ENCODE assay signal across 18 cellular contexts in genomic region chr1:176954242-176954641, GRCh38.
A peak's percentile ranks its signal among the peaks of the same experiment; 100 is the strongest.
DNase-seq lines count a peak whose midpoint lies in the region; ATAC-seq and TF ChIP-seq lines count a peak whose summit lies in the region.
"Had no signal": no experiment of that assay in that cellular context is flagged by ENCODE, and none has a peak within 500 bp of the region (broad histone marks: within the 10 kb centered on the region; RNA-seq: fewer than 3 reads in every experiment).

No MANE protein-coding gene starts in this region.

- no peak for ATAC-seq in HG03039 (IDR thresholded peaks at IDR 0.05; ENCODE audit: unreplicated experiment)
- ATAC-seq: effector memory CD8-positive, alpha-beta T cell; upper lobe of right lung had no signal

- H3K36me3 ChIP-seq in A673 (ENCODE audit: insufficient read depth, low read length, poor library complexity, severe bottlenecking): no peaks in the 10 kb centered on the region
- H3K36me3 ChIP-seq in OCI-LY7 (ENCODE audit: insufficient read depth, low read length): no peaks in the 10 kb centered on the region
- H3K36me3 ChIP-seq in thyroid gland: no peaks in the 10 kb centered on the region
- H3K36me3 ChIP-seq: SJCRH30, upper lobe of right lung had no signal

- BruUV-seq in A673 (replicated peaks; lab: Mats Ljungman, UMichigan): no TSS peak
- no TSS peak for BruUV-seq in OCI-LY7 (replicated peaks; lab: Mats Ljungman, UMichigan)

- H3K79me2 ChIP-seq in OCI-LY7 (ENCODE audit: insufficient read depth, low read depth, low read length): no peaks in the 10 kb centered on the region

- TF ChIP-seq POLR2A in thyroid gland (IDR thresholded peaks at IDR 0.05): no peak

- no peaks in the 10 kb centered on the region for H3K9me2 ChIP-seq in OCI-LY7 (ENCODE audit: insufficient read depth, low read length)

- TF ChIP-seq CTCF in A673 (conservative IDR thresholded peaks at IDR 0.05; ENCODE audit: low read depth, low read length): peak; percentile 57
- TF ChIP-seq CTCF in GM12874 (IDR thresholded peaks at IDR 0.05; ENCODE audit: insufficient read depth, low read depth, low read length): peak; percentile 27; the same call in 1 of the 2 replicates
- peak; percentile 46 for TF ChIP-seq CTCF in OCI-LY7 (conservative IDR thresholded peaks at IDR 0.05; ENCODE audit: low read length)
- peak; percentile 11 for TF ChIP-seq CTCF in fibroblast of pulmonary artery (IDR thresholded peaks at IDR 0.05; ENCODE audit: low read length, missing control alignments)
- TF ChIP-seq CTCF in thyroid gland (IDR thresholded peaks at IDR 0.05): no peak

- peaks cover 35% of the 10 kb centered on the region for H3K4me1 ChIP-seq in A673 (ENCODE audit: insufficient read depth, low read length, poor library complexity, severe bottlenecking)
- H3K4me1 ChIP-seq in OCI-LY7 (ENCODE audit: insufficient read depth, low read length, poor library complexity, severe bottlenecking): no peaks in the 10 kb centered on the region
- H3K4me1 ChIP-seq in thyroid gland: no peaks in the 10 kb centered on the region
- H3K4me1 ChIP-seq: SJCRH30, upper lobe of right lung had no signal

- intact Hi-C loops in A673 (cut with micrococcal nuclease; ENCODE audit: unreplicated experiment) (no loop called here), OCI-LY7 (cut with micrococcal nuclease; ENCODE audit: unreplicated experiment) (no loop called here), thyroid gland (cut with DNase I) (no loop called here)

- H2AFZ ChIP-seq in OCI-LY7 (ENCODE audit: low read length): no peak overlapping the region

- H3K27me3 ChIP-seq in A673 (replicated peaks; ENCODE audit: insufficient read depth, low read depth, low read length, poor library complexity) (no peaks in the 10 kb centered on the region), thyroid gland (no peaks in the 10 kb centered on the region)
- H3K27me3 ChIP-seq: SJCRH30, upper lobe of right lung had no signal

- CTCF ChIA-PET in A673 (lab: Charles Lee) (interaction anchor here (0.8 kb wide), 1 partner anchor 10 kb away, joined by 4 read pairs; no protein-coding TSS in a partner anchor), OCI-LY7 (lab: Charles Lee; ENCODE audit: unreplicated experiment) (no interaction called here)

- POLR2A ChIA-PET in A673 (lab: Charles Lee; ENCODE audit: low non-redundant PET): no interaction called here
- POLR2A ChIA-PET in OCI-LY7 (lab: Charles Lee): no interaction called here

- DNase-seq in A673 (ENCODE audit: low spot score) (peak; percentile 64), OCI-LY7 (ENCODE audit: low spot score) (no peak), fibroblast of pulmonary artery (ENCODE audit: low read depth) (peak; percentile 4), substantia nigra (lab: John Stamatoyannopoulos, UW) (no peak), thyroid gland (no peak), SHP77 treated with DMSO at 0.1 percent for 48 hours (lab: John Stamatoyannopoulos, UW) (no peak)
- DNase-seq: activated effector memory CD4-positive, alpha-beta T cell treated with Interleukin-2 at 50 U/mL for 16 hours; AML-193; effector memory CD8-positive, alpha-beta T cell; EL; H7; head of caudate nucleus; NCI-H526 treated with DMSO at 0.1 percent for 48 hours; stimulated activated CD4-positive, alpha-beta T cell treated with anti-CD3 and anti-CD28 coated beads, Interleukin-2, amount 100 ng/mL, for 24 hours; upper lobe of right lung had no signal

- H3K27ac ChIP-seq in A673 (ENCODE audit: low read depth, low read length, poor library complexity, severe bottlenecking) (no peak overlapping the region), OCI-LY7 (ENCODE audit: low read depth, low read length, poor library complexity, severe bottlenecking) (no peak overlapping the region), substantia nigra (ENCODE audit: low read depth, low read length, poor library complexity, severe bottlenecking) (no peak overlapping the region), thyroid gland (no peak overlapping the region)
- H3K27ac ChIP-seq: SJCRH30, upper lobe of right lung had no signal

- H4K20me1 ChIP-seq in OCI-LY7 (ENCODE audit: insufficient read depth, low read length): no peaks in the 10 kb centered on the region

- no peak overlapping the region for H3K4me2 ChIP-seq in OCI-LY7 (ENCODE audit: low read length)

- H3K4me3 ChIP-seq in A673 (ENCODE audit: low read depth, low read length, poor library complexity, severe bottlenecking) (no peak overlapping the region), OCI-LY7 (ENCODE audit: low read depth, low read length, poor library complexity, severe bottlenecking) (no peak overlapping the region), fibroblast of pulmonary artery (replicated peaks; ENCODE audit: low read depth, low read length) (no peak overlapping the region), thyroid gland (replicated peaks in 1 of 3) (no peak overlapping the region)
- H3K4me3 ChIP-seq: SJCRH30, upper lobe of right lung had no signal

- no peaks in the 10 kb centered on the region for H3K9me3 ChIP-seq in A673 (ENCODE audit: low read depth, low read length, poor library complexity, severe bottlenecking)
- H3K9me3 ChIP-seq in OCI-LY7 (ENCODE audit: low read length): no peaks in the 10 kb centered on the region
- H3K9me3 ChIP-seq in thyroid gland: no peaks in the 10 kb centered on the region
- H3K9me3 ChIP-seq: SJCRH30, upper lobe of right lung had no signal

Comparison
In these comparisons a context has a peak if more than half of its experiments do, and no peak if none do; other contexts are left out.
1. DNase-seq: peak in A673 (single experiment) and fibroblast of pulmonary artery (single experiment); none in OCI-LY7 (single experiment), substantia nigra (0 of 49), thyroid gland (0 of 2) and SHP77 treated with DMSO at 0.1 percent for 48 hours (single experiment).
2. CTCF ChIP-seq: peak in A673 (single experiment), GM12874 (single experiment), OCI-LY7 (single experiment) and fibroblast of pulmonary artery (single experiment); none in thyroid gland (0 of 6).